8 cellular contexts compared by ENCODE assay signal in the genomic region with DNA sequence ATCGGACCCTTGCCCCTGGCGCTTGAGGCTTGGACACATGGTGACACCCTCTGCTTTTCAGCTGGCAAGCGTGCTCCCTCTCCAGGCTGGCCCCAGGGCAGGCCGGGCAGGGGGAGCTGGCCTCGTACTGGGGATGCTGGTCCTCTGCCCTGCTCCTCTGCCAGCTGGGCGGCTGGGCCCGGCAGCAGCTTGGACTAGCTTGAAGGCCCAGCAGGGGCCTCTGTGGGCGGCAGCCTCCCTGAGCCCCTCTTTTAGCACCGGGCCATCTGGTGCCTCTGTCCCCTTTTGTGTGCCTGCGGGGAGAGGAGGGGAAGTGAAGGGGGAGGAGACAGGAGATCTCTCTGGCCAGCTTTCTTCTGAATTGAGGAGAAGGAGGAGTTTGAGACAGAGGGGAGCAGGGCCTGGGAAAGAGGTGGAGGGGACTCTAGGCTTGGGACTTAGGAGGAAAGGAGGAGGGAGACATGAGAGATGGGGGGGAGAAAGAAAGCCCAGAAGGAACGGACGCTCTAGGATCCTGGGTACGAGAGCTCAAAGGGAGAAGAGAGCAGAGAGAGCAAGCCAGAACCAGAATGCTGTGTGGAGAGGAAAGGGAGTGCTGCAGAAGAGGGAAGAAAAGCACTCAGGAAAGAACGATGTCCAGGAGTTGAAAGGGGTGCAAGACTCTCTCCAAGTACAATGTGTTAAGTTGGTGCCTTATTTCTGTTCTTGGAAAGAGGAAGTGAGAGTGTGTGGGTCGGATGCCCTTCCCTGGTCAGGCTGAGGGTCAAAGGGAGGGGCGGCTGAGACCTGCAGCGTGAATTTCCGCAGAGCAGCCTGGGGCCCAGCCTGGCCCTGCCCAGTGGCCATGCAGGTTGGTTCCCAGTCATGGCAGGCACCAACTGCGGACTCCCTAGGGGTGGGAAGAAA. TPM values are rescaled to one million over a fixed set of nuclear protein-coding genes. Genes with fewer than 3 reads are reported as not detected.
DNase-seq lines count a peak whose midpoint lies in the region; ATAC-seq and TF ChIP-seq lines count a peak whose summit lies in the region.

No MANE protein-coding gene starts in this region.

- intact Hi-C loops in OCI-LY7 (cut with micrococcal nuclease; ENCODE audit: unreplicated experiment) (loop anchor here (1.0 kb wide), 1 partner anchor 41 kb away; the partner anchor contains the start of gene IER5), heart left ventricle (cut with DNase I) (no loop called here)

- DNase-seq in Ammon's horn (ENCODE audit: low spot score) (peak; percentile 73), OCI-LY7 (ENCODE audit: low spot score) (peak; percentile 63), heart left ventricle (peak in 1 of 5 donors; percentile 59), thoracic aorta (ENCODE audit: low spot score) (no peak), DMS114 treated with DMSO at 0.1 percent for 48 hours (lab: John Stamatoyannopoulos, UW; ENCODE audit: unreplicated experiment) (no peak), omental fat pad (ENCODE audit: low spot score) (no peak)

- H3K4me1 ChIP-seq in OCI-LY7 (ENCODE audit: insufficient read depth, low read length, poor library complexity, severe bottlenecking) (peaks cover 49% of the 10 kb centered on the region), heart left ventricle (peaks cover 7 to 82% (median 35%) of the 10 kb centered on the region in 12 donors), thoracic aorta (ENCODE audit: control insufficient read depth in 1 of 2, low read depth in 2 of 2) (peaks cover 10 to 31% of the 10 kb centered on the region in 2 donors)

- H3K27me3 ChIP-seq in heart left ventricle (no peaks in the 10 kb centered on the region), thoracic aorta (replicated peaks; ENCODE audit: insufficient read depth) (no peaks in the 10 kb centered on the region)

- H3K79me2 ChIP-seq in OCI-LY7 (ENCODE audit: insufficient read depth, low read depth, low read length) = no peaks in the 10 kb centered on the region

- TF ChIP-seq POLR2A in heart left ventricle (IDR thresholded peaks at IDR 0.05) = no peak

- 45 to 65% (median 48%) methylated on average over 14 to 19 of the region's 19 CpGs for WGBS in heart left ventricle, 4 donors

- H3K9me2 ChIP-seq in OCI-LY7 (ENCODE audit: insufficient read depth, low read length) = no peaks in the 10 kb centered on the region

- peak overlapping the region; percentile 50 for H3K4me2 ChIP-seq in OCI-LY7 (ENCODE audit: low read length)

- H3K9me3 ChIP-seq in OCI-LY7 (ENCODE audit: low read length) = no peaks in the 10 kb centered on the region
- H3K9me3 ChIP-seq in heart left ventricle = no peaks in the 10 kb centered on the region
- H3K9me3 ChIP-seq in thoracic aorta = no peaks in the 10 kb centered on the region

- no peak overlapping the region for H2AFZ ChIP-seq in OCI-LY7 (ENCODE audit: low read length)

- no peaks in the 10 kb centered on the region for H3K36me3 ChIP-seq in OCI-LY7 (ENCODE audit: insufficient read depth, low read length)
- no peaks in the 10 kb centered on the region for H3K36me3 ChIP-seq in heart left ventricle
- no peaks in the 10 kb centered on the region for H3K36me3 ChIP-seq in thoracic aorta

- TF ChIP-seq CTCF in OCI-LY7 (conservative IDR thresholded peaks at IDR 0.05; ENCODE audit: low read length) (no peak), heart left ventricle (IDR thresholded peaks at IDR 0.05) (no peak), thoracic aorta (IDR thresholded peaks at IDR 0.05) (no peak), omental fat pad (IDR thresholded peaks at IDR 0.05) (no peak)

- POLR2A ChIA-PET in OCI-LY7 (lab: Charles Lee) = interaction anchor here (0.6 to 1.0 kb wide), 3 partner anchors 23 to 145 kb away, joined by 3 to 4 read pairs (median 3); no protein-coding TSS in a partner anchor

- H3K4me3 ChIP-seq in OCI-LY7 (ENCODE audit: low read depth, low read length, poor library complexity, severe bottlenecking) (no peak overlapping the region), heart left ventricle (peak overlapping the region in 2 of 12 donors; percentile 19 to 31), thoracic aorta (peak overlapping the region; percentile 34)

- H4K20me1 ChIP-seq in OCI-LY7 (ENCODE audit: insufficient read depth, low read length) = peaks cover 6% of the 10 kb centered on the region; the same call in 1 of the 2 replicates

- ATAC-seq in GM19043 (IDR thresholded peaks at IDR 0.05; ENCODE audit: low read depth, unreplicated experiment) (peak; percentile 41), HG03139 (IDR thresholded peaks at IDR 0.05; ENCODE audit: unreplicated experiment) (peak; percentile 40), heart left ventricle (peak; percentile 24 to 66 (median 46)), thoracic aorta (ENCODE audit: insufficient number of reproducible peaks, low FRiP score, low read depth) (no peak), omental fat pad (ENCODE audit: low FRiP score) (no peak)

- CTCF ChIA-PET in OCI-LY7 (lab: Charles Lee; ENCODE audit: unreplicated experiment) = interaction anchor here (1.2 kb wide), 1 partner anchor 24 kb away, joined by 3 read pairs; no protein-coding TSS in a partner anchor

- H3K27ac ChIP-seq in OCI-LY7 (ENCODE audit: low read depth, low read length, poor library complexity, severe bottlenecking) = no peak overlapping the region
- peak overlapping the region in 11 of 12 donors; percentile 3 to 92 (median 44) for H3K27ac ChIP-seq in heart left ventricle
- H3K27ac ChIP-seq in thoracic aorta = peak overlapping the region; percentile 37 to 55

- BruUV-seq in OCI-LY7 (replicated peaks; lab: Mats Ljungman, UMichigan) = no TSS peak

RNA-seq across cellular contexts. Expression of gene IER5, which starts 40.3 kb away (rescaled TPM):
- 14.3 and 18.3 TPM in 2 replicates for total RNA-seq in OCI-LY7 (2014; rRNA removed; shearing (Covaris generic))
- total RNA-seq in OCI-LY7 (2022) = 7.2 and 8.2 TPM in 2 replicates
- 10 to 100 TPM; 12.8 to 22.7 (median 18.4) TPM for total RNA-seq in heart left ventricle
- polyA plus RNA-seq in heart left ventricle = 10 to 100 TPM; 19.9 to 23.4 TPM
- total RNA-seq in thoracic aorta = 10 to 100 TPM; 20.2 to 55.8 TPM
- total RNA-seq in omental fat pad = 10 to 100 TPM in 2 of 4 donors, 1 to 10 TPM in 2; 6.7 to 45.4 (median 19.5) TPM

Comparison
In these comparisons a context has a peak if more than half of its experiments do, and no peak if none do; other contexts are left out.
1. DNase-seq: peak in Ammon's horn (single experiment) and OCI-LY7 (single experiment); none in thoracic aorta (single experiment), DMS114 treated with DMSO at 0.1 percent for 48 hours (single experiment) and omental fat pad (single experiment).
2. ATAC-seq: peak in GM19043 (single experiment), HG03139 (single experiment) and heart left ventricle (4 of 4); none in thoracic aorta (single experiment) and omental fat pad (single experiment).